8 cellular contexts compared by ENCODE assay signal in genomic region chr17:49414271-49414621, GRCh38. TPM values are rescaled to one million over a fixed set of nuclear protein-coding genes. Genes with fewer than 3 reads are reported as not detected.
DNase-seq lines count a peak whose midpoint lies in the region; ATAC-seq and TF ChIP-seq lines count a peak whose summit lies in the region.

No MANE protein-coding gene starts in this region.

- intact Hi-C loops in colonic mucosa (cut with DNase I) (no loop called here), natural killer cell (cut with micrococcal nuclease) (no loop called here)

- H3K27ac Mint-ChIP-seq in natural killer cell, result peak overlapping the region; percentile 82 to 87

- peak overlapping the region; percentile 100 for H3K4me3 Mint-ChIP-seq in natural killer cell

- TF ChIP-seq CTCF in BE2C (IDR thresholded peaks at IDR 0.05; ENCODE audit: low read depth, low read length) (no peak), colonic mucosa (IDR thresholded peaks at IDR 0.05) (no peak), natural killer cell (IDR thresholded peaks at IDR 0.05) (no peak)

- H3K9me3 ChIP-seq in BE2C (no peaks in the 10 kb centered on the region), HUES48 (ENCODE audit: control insufficient read depth, insufficient read depth, low read length) (0 out of 2 replicates have a peak, but pooled peaks cover 3% of the 10 kb centered on the region), colonic mucosa (no peaks in the 10 kb centered on the region)

- H3K27me3 Mint-ChIP-seq in natural killer cell (ENCODE audit: low read depth in 2 of 2), result peaks cover 0 to 12% of the 10 kb centered on the region in 2 donors

- no peak overlapping the region for H3K27ac ChIP-seq in HUES48 (ENCODE audit: low read depth, low read length)
- peak overlapping the region; percentile 48 for H3K27ac ChIP-seq in colonic mucosa

- H3K4me1 ChIP-seq in BE2C (no peaks in the 10 kb centered on the region), HUES48 (ENCODE audit: control insufficient read depth, insufficient read depth, low read length) (no peaks in the 10 kb centered on the region), colonic mucosa (no peaks in the 10 kb centered on the region)

- peaks cover 34% of the 10 kb centered on the region for H3K36me3 ChIP-seq in BE2C
- H3K36me3 ChIP-seq in HUES48 (ENCODE audit: control insufficient read depth, insufficient read depth, low read length), result peaks cover 39% of the 10 kb centered on the region
- H3K36me3 ChIP-seq in colonic mucosa, result no peaks in the 10 kb centered on the region

- peaks cover 9% of the 10 kb centered on the region for H3K36me3 Mint-ChIP-seq in natural killer cell

- no peak for ATAC-seq in natural killer cell
- no peak for ATAC-seq in HG02852 (IDR thresholded peaks at IDR 0.05; ENCODE audit: unreplicated experiment)

- H3K27me3 ChIP-seq in BE2C, result no peaks in the 10 kb centered on the region
- no peaks in the 10 kb centered on the region for H3K27me3 ChIP-seq in HUES48 (ENCODE audit: control insufficient read depth, insufficient read depth, low read length)
- H3K27me3 ChIP-seq in colonic mucosa, result no peaks in the 10 kb centered on the region

- H3K9ac ChIP-seq in HUES48 (ENCODE audit: low read depth, low read length) (peak overlapping the region; percentile 74), colonic mucosa (ENCODE audit: low read depth in 2 of 2, low read length in 2 of 2) (peak overlapping the region; percentile 83 to 86)

- H3K4me3 ChIP-seq in BE2C (ENCODE audit: low read depth, low read length) (peak overlapping the region; percentile 96), HUES48 (ENCODE audit: low read depth, low read length) (peak overlapping the region; percentile 94), colonic mucosa (peak overlapping the region; percentile 90)

- no peaks in the 10 kb centered on the region for H3K9me3 Mint-ChIP-seq in natural killer cell

- H3K4me1 Mint-ChIP-seq in natural killer cell, result peaks cover 17 to 18% of the 10 kb centered on the region in 2 donors

- no peak for DNase-seq in BE2C
- peak; percentile 46 for DNase-seq in colonic mucosa
- no peak for DNase-seq in natural killer cell
- no peak for DNase-seq in NCI-H526 (lab: John Stamatoyannopoulos, UW)
- no peak for DNase-seq in putamen (ENCODE audit: low spot score)
- DNase-seq in effector CD8-positive, alpha-beta T cell (lab: John Stamatoyannopoulos, UW), result no peak

RNA-seq across cellular contexts. Expression of gene PHB1, which starts 0.4 kb away (rescaled TPM):
- polyA plus RNA-seq in BE2C (2012; ENCODE audit: insufficient read depth, insufficient read length, low read depth), result 523 TPM
- total RNA-seq in colonic mucosa (100 to 1,000 TPM; 229 to 487 TPM), natural killer cell (10 to 100 TPM; 49.6 to 66.2 (median 60.3) TPM)

RNA-seq across cellular contexts. Expression of gene ZNF652, which starts 52.2 kb away (rescaled TPM):
- 11.4 TPM for polyA plus RNA-seq in BE2C (2012; ENCODE audit: insufficient read depth, insufficient read length, low read depth)
- total RNA-seq in colonic mucosa, result 10 to 100 TPM; 38.1 to 62.5 TPM
- 10 to 100 TPM; 53.8 to 79.1 (median 73.3) TPM for total RNA-seq in natural killer cell
